Comparison of ENCODE assay signal across 1 cellular context in the genomic region with DNA sequence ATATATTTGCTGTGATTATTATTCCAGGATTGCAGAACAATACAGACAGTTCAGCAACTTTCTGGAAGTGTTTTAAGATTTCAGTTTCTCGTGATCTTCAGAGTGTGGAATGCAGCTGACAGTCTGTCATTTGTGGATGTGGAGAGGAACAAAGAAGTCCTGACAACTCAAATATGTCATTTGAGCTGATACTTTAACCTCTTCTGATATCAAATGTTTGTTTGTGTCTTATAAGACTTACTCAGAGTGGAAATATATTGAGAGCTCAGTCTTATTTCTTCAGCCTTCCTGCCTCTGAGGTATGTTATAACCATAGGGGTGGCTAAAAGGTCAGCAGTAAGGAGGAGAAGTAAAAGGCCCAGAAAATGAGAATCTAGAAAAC.
TF ChIP-seq lines count a peak whose summit lies in the region.

No MANE protein-coding gene starts in this region.

TF ChIP-seq in SK-N-SH, 30 proteins besides CTCF, POLR2A, EP300 and RAD21 (continued from another document):
- TF ChIP-seq, protein P1, sequence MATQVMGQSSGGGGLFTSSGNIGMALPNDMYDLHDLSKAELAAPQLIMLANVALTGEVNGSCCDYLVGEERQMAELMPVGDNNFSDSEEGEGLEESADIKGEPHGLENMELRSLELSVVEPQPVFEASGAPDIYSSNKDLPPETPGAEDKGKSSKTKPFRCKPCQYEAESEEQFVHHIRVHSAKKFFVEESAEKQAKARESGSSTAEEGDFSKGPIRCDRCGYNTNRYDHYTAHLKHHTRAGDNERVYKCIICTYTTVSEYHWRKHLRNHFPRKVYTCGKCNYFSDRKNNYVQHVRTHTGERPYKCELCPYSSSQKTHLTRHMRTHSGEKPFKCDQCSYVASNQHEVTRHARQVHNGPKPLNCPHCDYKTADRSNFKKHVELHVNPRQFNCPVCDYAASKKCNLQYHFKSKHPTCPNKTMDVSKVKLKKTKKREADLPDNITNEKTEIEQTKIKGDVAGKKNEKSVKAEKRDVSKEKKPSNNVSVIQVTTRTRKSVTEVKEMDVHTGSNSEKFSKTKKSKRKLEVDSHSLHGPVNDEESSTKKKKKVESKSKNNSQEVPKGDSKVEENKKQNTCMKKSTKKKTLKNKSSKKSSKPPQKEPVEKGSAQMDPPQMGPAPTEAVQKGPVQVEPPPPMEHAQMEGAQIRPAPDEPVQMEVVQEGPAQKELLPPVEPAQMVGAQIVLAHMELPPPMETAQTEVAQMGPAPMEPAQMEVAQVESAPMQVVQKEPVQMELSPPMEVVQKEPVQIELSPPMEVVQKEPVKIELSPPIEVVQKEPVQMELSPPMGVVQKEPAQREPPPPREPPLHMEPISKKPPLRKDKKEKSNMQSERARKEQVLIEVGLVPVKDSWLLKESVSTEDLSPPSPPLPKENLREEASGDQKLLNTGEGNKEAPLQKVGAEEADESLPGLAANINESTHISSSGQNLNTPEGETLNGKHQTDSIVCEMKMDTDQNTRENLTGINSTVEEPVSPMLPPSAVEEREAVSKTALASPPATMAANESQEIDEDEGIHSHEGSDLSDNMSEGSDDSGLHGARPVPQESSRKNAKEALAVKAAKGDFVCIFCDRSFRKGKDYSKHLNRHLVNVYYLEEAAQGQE (IDR thresholded peaks at IDR 0.05; ENCODE audit: low read depth, low read length): no peak
- TF ChIP-seq POLR2AphosphoS5 (IDR thresholded peaks at IDR 0.05; ENCODE audit: low read depth, low read length): no peak
- no peak for TF ChIP-seq FOXJ3 (CRISPR knock-in tag; IDR thresholded peaks at IDR 0.05)
- no peak for TF ChIP-seq GATA2 (CRISPR knock-in tag; IDR thresholded peaks at IDR 0.05)
- no peak for TF ChIP-seq MXI1 (IDR thresholded peaks at IDR 0.05; ENCODE audit: low read depth, low read length)
- no peak for TF ChIP-seq EZH2phosphoT487 (IDR thresholded peaks at IDR 0.05; ENCODE audit: borderline replicate concordance, low read depth)
- TF ChIP-seq JUND (IDR thresholded peaks at IDR 0.05): no peak
- TF ChIP-seq RXRA (IDR thresholded peaks at IDR 0.05; ENCODE audit: borderline replicate concordance, low read depth): no peak
- TF ChIP-seq, protein P2, sequence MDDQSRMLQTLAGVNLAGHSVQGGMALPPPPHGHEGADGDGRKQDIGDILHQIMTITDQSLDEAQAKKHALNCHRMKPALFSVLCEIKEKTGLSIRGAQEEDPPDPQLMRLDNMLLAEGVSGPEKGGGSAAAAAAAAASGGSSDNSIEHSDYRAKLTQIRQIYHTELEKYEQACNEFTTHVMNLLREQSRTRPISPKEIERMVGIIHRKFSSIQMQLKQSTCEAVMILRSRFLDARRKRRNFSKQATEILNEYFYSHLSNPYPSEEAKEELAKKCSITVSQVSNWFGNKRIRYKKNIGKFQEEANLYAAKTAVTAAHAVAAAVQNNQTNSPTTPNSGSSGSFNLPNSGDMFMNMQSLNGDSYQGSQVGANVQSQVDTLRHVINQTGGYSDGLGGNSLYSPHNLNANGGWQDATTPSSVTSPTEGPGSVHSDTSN (IDR thresholded peaks at IDR 0.05): no peak
- no peak for TF ChIP-seq YY1 (IDR thresholded peaks at IDR 0.05; ENCODE audit: low read depth)
- TF ChIP-seq, protein P3, sequence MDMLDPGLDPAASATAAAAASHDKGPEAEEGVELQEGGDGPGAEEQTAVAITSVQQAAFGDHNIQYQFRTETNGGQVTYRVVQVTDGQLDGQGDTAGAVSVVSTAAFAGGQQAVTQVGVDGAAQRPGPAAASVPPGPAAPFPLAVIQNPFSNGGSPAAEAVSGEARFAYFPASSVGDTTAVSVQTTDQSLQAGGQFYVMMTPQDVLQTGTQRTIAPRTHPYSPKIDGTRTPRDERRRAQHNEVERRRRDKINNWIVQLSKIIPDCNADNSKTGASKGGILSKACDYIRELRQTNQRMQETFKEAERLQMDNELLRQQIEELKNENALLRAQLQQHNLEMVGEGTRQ (IDR thresholded peaks at IDR 0.05; ENCODE audit: borderline replicate concordance, low read depth, low read length): no peak
- TF ChIP-seq SIN3A (IDR thresholded peaks at IDR 0.05; ENCODE audit: borderline replicate concordance, low read depth, low read length): no peak
